8 cellular contexts compared by ENCODE assay signal in the genomic region with DNA sequence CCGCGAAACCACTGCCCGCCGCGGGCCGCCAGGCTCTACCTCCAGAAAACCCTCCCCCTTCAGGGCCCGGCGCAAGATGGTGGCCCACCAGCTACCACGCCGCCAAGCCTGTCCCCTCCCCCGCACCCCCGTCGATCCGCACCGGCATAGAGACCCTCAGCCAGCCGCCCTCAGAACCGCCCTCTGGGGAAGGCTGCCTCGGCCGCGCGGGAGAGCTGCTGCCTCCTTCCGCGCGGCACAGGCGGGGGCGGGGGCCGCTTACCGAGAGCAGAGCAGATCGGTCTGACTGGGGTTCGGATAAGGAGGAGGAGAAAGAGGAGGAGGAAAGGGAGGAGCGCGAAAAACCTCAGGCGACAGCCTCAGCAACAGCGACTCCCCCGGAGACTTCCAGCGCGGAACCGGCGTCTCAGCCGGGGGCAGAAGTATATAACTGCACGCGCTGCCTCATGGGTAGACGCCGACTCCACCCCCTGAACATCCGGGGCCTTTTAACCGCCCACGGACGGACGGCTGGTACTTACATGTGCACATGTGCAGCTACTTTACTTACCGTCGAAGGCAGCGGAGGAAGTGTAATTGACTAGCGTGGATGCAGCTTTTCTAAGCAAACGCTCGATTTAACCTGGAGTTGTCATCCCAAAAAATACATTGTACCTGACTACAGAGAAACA. TPM values are rescaled to one million over a fixed set of nuclear protein-coding genes. Genes with fewer than 3 reads are reported as not detected.
DNase-seq lines count a peak whose midpoint lies in the region; ATAC-seq and TF ChIP-seq lines count a peak whose summit lies in the region.

A gene with protein sequence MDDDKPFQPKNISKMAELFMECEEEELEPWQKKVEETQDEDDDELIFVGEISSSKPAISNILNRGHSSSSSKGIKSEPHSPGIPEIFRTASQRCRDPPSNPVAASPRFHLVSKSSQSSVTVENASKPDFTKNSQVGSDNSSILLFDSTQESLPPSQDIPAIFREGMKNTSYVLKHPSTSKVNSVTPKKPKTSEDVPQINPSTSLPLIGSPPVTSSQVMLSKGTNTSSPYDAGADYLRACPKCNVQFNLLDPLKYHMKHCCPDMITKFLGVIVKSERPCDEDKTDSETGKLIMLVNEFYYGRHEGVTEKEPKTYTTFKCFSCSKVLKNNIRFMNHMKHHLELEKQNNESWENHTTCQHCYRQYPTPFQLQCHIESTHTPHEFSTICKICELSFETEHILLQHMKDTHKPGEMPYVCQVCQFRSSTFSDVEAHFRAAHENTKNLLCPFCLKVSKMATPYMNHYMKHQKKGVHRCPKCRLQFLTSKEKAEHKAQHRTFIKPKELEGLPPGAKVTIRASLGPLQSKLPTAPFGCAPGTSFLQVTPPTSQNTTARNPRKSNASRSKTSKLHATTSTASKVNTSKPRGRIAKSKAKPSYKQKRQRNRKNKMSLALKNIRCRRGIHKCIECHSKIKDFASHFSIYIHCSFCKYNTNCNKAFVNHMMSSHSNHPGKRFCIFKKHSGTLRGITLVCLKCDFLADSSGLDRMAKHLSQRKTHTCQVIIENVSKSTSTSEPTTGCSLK (minus strand): TSS at position 400 of the 671 bp plus-strand sequence. CDS start 8,450 bp downstream, outside the sequence.

- peak within 1 kb of the TSS; percentile 41 for H4K8ac ChIP-seq in trophoblast cell (ENCODE audit: low read depth, low read length)

- no peaks in the 10 kb centered on the region for H3K4me1 Mint-ChIP-seq in type B pancreatic cell (ENCODE audit: unreplicated experiment)

- H3K18ac ChIP-seq in trophoblast cell (ENCODE audit: low read length): peak within 1 kb of the TSS; percentile 64

- peak within 1 kb of the TSS; percentile 88 for H3K4me3 ChIP-seq in trophoblast cell (ENCODE audit: low read depth, low read length)

- no peak within 1 kb of the TSS for H2BK12ac ChIP-seq in trophoblast cell (ENCODE audit: low read length)

- H3K23ac ChIP-seq in trophoblast cell (ENCODE audit: low read length): no peak within 1 kb of the TSS

- H2BK120ac ChIP-seq in trophoblast cell (ENCODE audit: insufficient read depth, low read length, poor library complexity): no peak within 1 kb of the TSS

- H2AFZ ChIP-seq in trophoblast cell (ENCODE audit: insufficient read depth, low read length, poor library complexity): peak within 1 kb of the TSS; percentile 72

- H3K36me3 Mint-ChIP-seq in type B pancreatic cell: peaks cover 4% of the 10 kb centered on the region

- WGBS in trophoblast cell (ENCODE audit: extremely low coverage, insufficient coverage, insufficient read length): no CpG with 5 or more reads among the region's 55 CpGs

- H3K9me3 ChIP-seq in trophoblast cell (ENCODE audit: insufficient read depth, low read depth, low read length): no peaks in the 10 kb centered on the region

- H3K79me2 ChIP-seq in trophoblast cell (ENCODE audit: control insufficient read depth, insufficient read depth, low read length, poor library complexity): peaks cover 4% of the 10 kb centered on the region

- no peak within 1 kb of the TSS for H2AK5ac ChIP-seq in trophoblast cell (ENCODE audit: low read length)

- ATAC-seq in HG02759 (IDR thresholded peaks at IDR 0.05; ENCODE audit: unreplicated experiment): peak; percentile 96

- peak within 1 kb of the TSS; percentile 94 for H3K27ac ChIP-seq in trophoblast cell (ENCODE audit: low read depth, low read length)

- H3K27me3 Mint-ChIP-seq in type B pancreatic cell: no peaks in the 10 kb centered on the region

- no peak within 1 kb of the TSS for H3K4ac ChIP-seq in trophoblast cell (ENCODE audit: low read depth, low read length)

- peak within 1 kb of the TSS; percentile 82 for H3K14ac ChIP-seq in trophoblast cell (ENCODE audit: low read length)

- H4K91ac ChIP-seq in trophoblast cell (ENCODE audit: low read depth, low read length): peak within 1 kb of the TSS; percentile 81

- H3K27me3 ChIP-seq in trophoblast cell (ENCODE audit: insufficient read depth, low read length): no peaks in the 10 kb centered on the region

- H3K4me2 ChIP-seq in trophoblast cell (ENCODE audit: low read length): peak within 1 kb of the TSS; percentile 73

- TF ChIP-seq CTCF in GM12874 (IDR thresholded peaks at IDR 0.05; ENCODE audit: insufficient read depth, low read depth, low read length) (peak; percentile 24; the same call in 1 of the 2 replicates), type B pancreatic cell (conservative IDR thresholded peaks at IDR 0.05) (peak; percentile 31)

- peak within 1 kb of the TSS; percentile 95 for H3K4me3 Mint-ChIP-seq in type B pancreatic cell

- intact Hi-C loops in cardiac septum (cut with DNase I): no loop called here

- peak within 1 kb of the TSS; percentile 57 for H4K12ac ChIP-seq in trophoblast cell (ENCODE audit: low read depth, low read length)

- H3K9ac ChIP-seq in trophoblast cell (ENCODE audit: low read length): peak within 1 kb of the TSS; percentile 77

- no peaks in the 10 kb centered on the region for H3K4me1 ChIP-seq in trophoblast cell (ENCODE audit: control insufficient read depth in 1 of 2, insufficient read depth in 2 of 2, low read length in 2 of 2)

- H3K36me3 ChIP-seq in trophoblast cell (ENCODE audit: control insufficient read depth in 1 of 2, insufficient read depth in 2 of 2, low read length in 2 of 2): no peaks in the 10 kb centered on the region

- no peaks in the 10 kb centered on the region for H3K9me3 Mint-ChIP-seq in type B pancreatic cell

- peaks cover 4% of the 10 kb centered on the region for H3K79me1 ChIP-seq in trophoblast cell (ENCODE audit: low read length)

- H3K27ac Mint-ChIP-seq in type B pancreatic cell: peak within 1 kb of the TSS; percentile 86

- DNase-seq in NCI-H1105 treated with DMSO at 0.1 percent for 48 hours (lab: John Stamatoyannopoulos, UW) (peak; percentile 82), SKM-1 treated with dmso at 0.1 percent for 144 hours (lab: John Stamatoyannopoulos, UW; ENCODE audit: unreplicated experiment) (peak; percentile 85), cardiac septum (ENCODE audit: low spot score) (peak; percentile 92), trophoblast cell (peak; percentile 81 to 88), type B pancreatic cell (ENCODE audit: extremely low spot score, unreplicated experiment) (peak; percentile 89)
- DNase-seq in activated naive CD8-positive, alpha-beta T cell treated with anti-CD3 and anti-CD28 coated beads, Interleukin-2, amount 50 U/mL, for 16 hours (ENCODE audit: low read depth, low spot score): peak; percentile 76

- peak within 1 kb of the TSS; percentile 72 for H2BK5ac ChIP-seq in trophoblast cell (ENCODE audit: low read depth, low read length, poor library complexity)

RNA-seq across cellular contexts. Expression of the gene that starts here (rescaled TPM):
- total RNA-seq in cardiac septum (2.3 TPM), type B pancreatic cell (ENCODE audit: low replicate concordance) (6.4 and 13.2 TPM in 2 replicates)
- 3.1 and 3.4 TPM in 2 replicates for polyA plus RNA-seq in trophoblast cell (2013)

Comparison
In these comparisons a context has a peak if more than half of its experiments do, and no peak if none do; other contexts are left out.
1. Peak in every context shown above with its lines: DNase-seq, ATAC-seq, H3K4me3 ChIP-seq and H3K27ac ChIP-seq.